20 cellular contexts compared by ENCODE assay signal in genomic region chr11:74473382-74474201, GRCh38. TPM values are rescaled to one million over a fixed set of nuclear protein-coding genes. Genes with fewer than 3 reads are reported as not detected.
A peak's percentile ranks its signal among the peaks of the same experiment; 100 is the strongest.
DNase-seq lines count a peak whose midpoint lies in the region; ATAC-seq, FAIRE-seq and TF ChIP-seq lines count a peak whose summit lies in the region.
"Had no signal": no experiment of that assay in that cellular context is flagged by ENCODE, and none has a peak within 500 bp of the region (broad histone marks: within the 10 kb centered on the region; RNA-seq: fewer than 3 reads in every experiment).

No MANE protein-coding gene starts in this region.

- POLR2A ChIA-PET in HepG2 (lab: Yijun Ruan, JAX), result no interaction called here

- intact Hi-C loops in right lobe of liver (cut with DNase I), result no loop called here
- intact Hi-C loops in HepG2 (cut with micrococcal nuclease; ENCODE audit: unreplicated experiment), result no loop called here
- intact Hi-C loops in left lung (cut with DNase I), result no loop called here
- intact Hi-C loops in upper lobe of right lung (cut with DNase I), result no loop called here

- no peak for DNase-seq in right lobe of liver
- no peak for DNase-seq in HepG2 (ENCODE audit: low spot score)
- no peak for DNase-seq in bronchial epithelial cell (ENCODE audit: low read depth)
- DNase-seq in left lung, result no peak
- DNase-seq in upper lobe of right lung, result no peak
- DNase-seq: AML-193; CD4-positive, alpha-beta memory T cell; DMS79 treated with DMSO at 0.1 percent for 48 hours; GOT3; KG1; NCI-H1930; NCI-H2171; NCI-H446 treated with DMSO at 0.1 percent for 48 hours; NCI-H748 treated with DMSO at 0.1 percent for 48 hours had no signal

- H3K36me3 ChIP-seq in right lobe of liver, result no peaks in the 10 kb centered on the region
- H3K36me3 ChIP-seq in HepG2 (replicated peaks in 1 of 2; ENCODE audit: control insufficient read depth in 1 of 2, insufficient read depth in 2 of 2, low read length in 2 of 2), result no peaks in the 10 kb centered on the region
- H3K36me3 ChIP-seq in bronchial epithelial cell (ENCODE audit: control insufficient read depth, insufficient read depth, low read length), result no peaks in the 10 kb centered on the region
- no peaks in the 10 kb centered on the region for H3K36me3 ChIP-seq in left lung
- H3K36me3 ChIP-seq in upper lobe of right lung, result no peaks in the 10 kb centered on the region

- TF ChIP-seq POLR2A in right lobe of liver (IDR thresholded peaks at IDR 0.05) (no peak), HepG2 (IDR thresholded peaks at IDR 0.05; ENCODE audit: insufficient read depth in 1 of 2, low read depth in 2 of 2, low read length in 2 of 2) (no peak)

- H3K27me3 ChIP-seq in right lobe of liver (no peaks in the 10 kb centered on the region), HepG2 (ENCODE audit: control insufficient read depth in 1 of 2, insufficient read depth in 2 of 2, low read length in 2 of 2) (0 out of 5 replicates have a peak, but pooled peaks cover 0 to 1% of the 10 kb centered on the region in 2 experiments), bronchial epithelial cell (ENCODE audit: control insufficient read depth, insufficient read depth, low read length) (peaks cover 4% of the 10 kb centered on the region), left lung (no peaks in the 10 kb centered on the region), upper lobe of right lung (no peaks in the 10 kb centered on the region)

- no peak overlapping the region for H3K9ac ChIP-seq in HepG2 (ENCODE audit: insufficient read depth, low read depth, low read length)

- H4K20me1 ChIP-seq in HepG2 (ENCODE audit: insufficient read depth, low read length), result no peaks in the 10 kb centered on the region

- FAIRE-seq in HepG2 (lab: Jason Lieb, UNC) (no peak), bronchial epithelial cell (lab: Jason Lieb, UNC) (peak; percentile 55)
- FAIRE-seq: D721Med, G401.6, RCC 7860 had no signal

- no peak overlapping the region for H3K4me2 ChIP-seq in HepG2 (ENCODE audit: low read depth, low read length)

- H3K4me1 ChIP-seq in right lobe of liver (no peaks in the 10 kb centered on the region), HepG2 (ENCODE audit: insufficient read depth, low read length) (0 out of 2 replicates have a peak, but pooled peaks cover 6% of the 10 kb centered on the region), left lung (peaks cover 0 to 7% of the 10 kb centered on the region in 2 donors), upper lobe of right lung (no peaks in the 10 kb centered on the region)

- WGBS in right lobe of liver (ENCODE audit: insufficient coverage, low coverage, low lambda C conversion rate, missing lambda C conversion rate), result 47% methylated on average over 9 of the region's 10 CpGs
- 32% methylated on average over 10 of the region's 10 CpGs for WGBS in HepG2 (ENCODE audit: low lambda C conversion rate)

- H3K9me3 ChIP-seq in right lobe of liver, result no peaks in the 10 kb centered on the region
- no peaks in the 10 kb centered on the region for H3K9me3 ChIP-seq in HepG2 (ENCODE audit: low read length)
- no peaks in the 10 kb centered on the region for H3K9me3 ChIP-seq in left lung
- no peaks in the 10 kb centered on the region for H3K9me3 ChIP-seq in upper lobe of right lung

- ATAC-seq in right lobe of liver (peak; percentile 39 to 71 (median 48)), HepG2 (no peak), left lung (peak; percentile 77), upper lobe of right lung (peak; percentile 85), HG03439 (IDR thresholded peaks at IDR 0.05; ENCODE audit: unreplicated experiment) (no peak), HG02588 (IDR thresholded peaks at IDR 0.05; ENCODE audit: unreplicated experiment) (no peak), HG02973 (IDR thresholded peaks at IDR 0.05; ENCODE audit: unreplicated experiment) (no peak)

- H3K27ac ChIP-seq in right lobe of liver, result no peak overlapping the region
- no peak overlapping the region for H3K27ac ChIP-seq in HepG2 (ENCODE audit: extremely low read length, insufficient read depth, low read length)
- H3K27ac ChIP-seq in left lung, result peak overlapping the region in 1 of 2 donors; percentile 23
- H3K27ac ChIP-seq in upper lobe of right lung, result no peak overlapping the region

- in situ Hi-C loops in HepG2 (cut with HindIII; ENCODE audit: extremely low pct_ligation_motif_present, low pct_unique_long_range_greater_than_20kb), result no loop called here

- no peak for TF ChIP-seq RAD21 in HepG2 (CRISPR knock-in tag; IDR thresholded peaks at IDR 0.05)

- CTCF ChIA-PET in HepG2 (lab: Yijun Ruan, JAX; ENCODE audit: low intra/inter-chr PET ratio, low total read pairs), result no interaction called here

- H3K4me3 ChIP-seq in right lobe of liver (no peak overlapping the region), HepG2 (replicated peaks in 1 of 3; ENCODE audit: insufficient read depth in 1 of 3, low read depth in 2 of 3, low read length in 3 of 3) (no peak overlapping the region), bronchial epithelial cell (ENCODE audit: low read depth, low read length) (no peak overlapping the region), left lung (no peak overlapping the region), upper lobe of right lung (no peak overlapping the region)

- H3K79me2 ChIP-seq in HepG2 (ENCODE audit: insufficient read depth, low read length), result no peaks in the 10 kb centered on the region

- H2AFZ ChIP-seq in HepG2 (ENCODE audit: low read length), result no peak overlapping the region

- BruUV-seq in HepG2 (replicated peaks; lab: Mats Ljungman, UMichigan), result no TSS peak

- TF ChIP-seq CTCF in right lobe of liver (IDR thresholded peaks at IDR 0.05), result no peak
- TF ChIP-seq CTCF in HepG2 (CRISPR knock-in tag; IDR thresholded peaks at IDR 0.05), result no peak
- TF ChIP-seq CTCF in bronchial epithelial cell (IDR thresholded peaks at IDR 0.05; ENCODE audit: insufficient read depth, low read length, severe bottlenecking), result no peak
- no peak for TF ChIP-seq CTCF in left lung (IDR thresholded peaks at IDR 0.05)
- TF ChIP-seq CTCF in upper lobe of right lung (IDR thresholded peaks at IDR 0.05), result no peak

- no peak for TF ChIP-seq EP300 in HepG2 (IDR thresholded peaks at IDR 0.05; ENCODE audit: low read depth in 2 of 2, low read length in 2 of 2)
- no peak for TF ChIP-seq EP300 in HepG2 (CRISPR knock-in tag; IDR thresholded peaks at IDR 0.05; ENCODE audit: borderline replicate concordance)

RNA-seq across cellular contexts. Expression of gene KCNE3, which starts 6.2 kb away (rescaled TPM):
- total RNA-seq in right lobe of liver (1 to 10 TPM; 1.3 to 7.6 (median 4.8) TPM), HepG2 (2016; rRNA removed; fragmentation: Illumina TruSeq; extraction: Trizol) (0.33 and 0.41 TPM in 2 replicates), bronchial epithelial cell (0.13 and 0.26 TPM in 2 replicates), left lung (10 to 100 TPM; 21.2 to 26.6 TPM), upper lobe of right lung (20.9 TPM)
- total RNA-seq in HepG2 (2016; cell fraction: cytosol; rRNA removed; fragmentation: Illumina TruSeq; extraction: Trizol; ENCODE audit: low read depth), result 0.09 TPM in 1 of 2 replicates, not detected in the other
- total RNA-seq in HepG2 (2016; cell fraction: insoluble cytoplasmic fraction; rRNA removed; fragmentation: Illumina TruSeq; extraction: Trizol), result 0.52 and 0.76 TPM in 2 replicates
- 0.31 and 0.43 TPM in 2 replicates for total RNA-seq in HepG2 (2016; cell fraction: membrane; rRNA removed; fragmentation: Illumina TruSeq; extraction: Trizol)
- total RNA-seq in HepG2 (2016; cell fraction: nucleus; rRNA removed; fragmentation: Illumina TruSeq; extraction: Trizol), result 0.16 and 0.25 TPM in 2 replicates
- polyA plus RNA-seq in HepG2 (2011; rRNA removed), result 2.2 and 2.3 TPM in 2 replicates
- 1.6 and 2.1 TPM in 2 replicates for polyA plus RNA-seq in HepG2 (2011; cell fraction: cytosol; rRNA removed)
- polyA plus RNA-seq in HepG2 (2011; cell fraction: nucleus; rRNA removed), result 1.1 and 1.2 TPM in 2 replicates
- 1.8 and 5.3 TPM in 2 replicates for polyA plus RNA-seq in HepG2 (2012)
- polyA plus RNA-seq in HepG2 (2016; cell fraction: cytosol; fragmentation: Illumina TruSeq; extraction: Trizol; ENCODE audit: low read depth), result 0.18 TPM in 1 of 2 replicates, not detected in the other
- polyA plus RNA-seq in HepG2 (2016; cell fraction: insoluble cytoplasmic fraction; fragmentation: Illumina TruSeq; extraction: Trizol; ENCODE audit: low read depth), result 0.40 and 0.46 TPM in 2 replicates
- 0.26 and 0.42 TPM in 2 replicates for polyA plus RNA-seq in HepG2 (2016; cell fraction: membrane; fragmentation: Illumina TruSeq; extraction: Trizol; ENCODE audit: low read depth)
- polyA plus RNA-seq in HepG2 (2016; cell fraction: nucleus; fragmentation: Illumina TruSeq; extraction: Trizol; ENCODE audit: insufficient read depth, low read depth), result 0.23 and 0.37 TPM in 2 replicates
- 5.6 TPM in 1 of 2 replicates, not detected in the other for polyA minus RNA-seq in HepG2 (2011; rRNA and poly(A)+ RNA removed; ENCODE audit: low replicate concordance)
- polyA minus RNA-seq in HepG2 (2011; cell fraction: cytosol; rRNA and poly(A)+ RNA removed), result 0.97 and 2.2 TPM in 2 replicates
- polyA minus RNA-seq in HepG2 (2011; cell fraction: nucleus; rRNA and poly(A)+ RNA removed), result 0.52 and 0.62 TPM in 2 replicates
- polyA plus RNA-seq: CD4-positive, alpha-beta memory T cell had no signal

RNA-seq across cellular contexts. Expression of gene LIPT2, which starts 19.9 kb away (rescaled TPM):
- total RNA-seq in right lobe of liver (1 to 10 TPM in 5 of 6 experiments, under 1 TPM in 1; 0.89 to 2.9 (median 2.1) TPM), HepG2 (2016; rRNA removed; fragmentation: Illumina TruSeq; extraction: Trizol) (3.0 and 5.6 TPM in 2 replicates), bronchial epithelial cell (2.3 and 2.6 TPM in 2 replicates), left lung (1 to 10 TPM; 1.8 to 6.0 TPM), upper lobe of right lung (2.1 TPM)
- 1.5 and 1.8 TPM in 2 replicates for total RNA-seq in HepG2 (2016; cell fraction: cytosol; rRNA removed; fragmentation: Illumina TruSeq; extraction: Trizol; ENCODE audit: low read depth)
- 3.0 and 3.9 TPM in 2 replicates for total RNA-seq in HepG2 (2016; cell fraction: insoluble cytoplasmic fraction; rRNA removed; fragmentation: Illumina TruSeq; extraction: Trizol)
- total RNA-seq in HepG2 (2016; cell fraction: membrane; rRNA removed; fragmentation: Illumina TruSeq; extraction: Trizol), result 1.8 and 2.3 TPM in 2 replicates
- 1.1 and 2.9 TPM in 2 replicates for total RNA-seq in HepG2 (2016; cell fraction: nucleus; rRNA removed; fragmentation: Illumina TruSeq; extraction: Trizol)
- polyA plus RNA-seq in HepG2 (2011; rRNA removed), result 4.8 and 5.6 TPM in 2 replicates
- polyA plus RNA-seq in HepG2 (2011; cell fraction: cytosol; rRNA removed), result 3.9 and 4.9 TPM in 2 replicates
- 2.4 and 2.5 TPM in 2 replicates for polyA plus RNA-seq in HepG2 (2011; cell fraction: nucleus; rRNA removed)
- 1.2 and 4.0 TPM in 2 replicates for polyA plus RNA-seq in HepG2 (2012)
- 0.84 and 1.2 TPM in 2 replicates for polyA plus RNA-seq in HepG2 (2016; cell fraction: cytosol; fragmentation: Illumina TruSeq; extraction: Trizol; ENCODE audit: low read depth)
- 3.5 and 3.9 TPM in 2 replicates for polyA plus RNA-seq in HepG2 (2016; cell fraction: insoluble cytoplasmic fraction; fragmentation: Illumina TruSeq; extraction: Trizol; ENCODE audit: low read depth)
- 1.3 and 1.7 TPM in 2 replicates for polyA plus RNA-seq in HepG2 (2016; cell fraction: membrane; fragmentation: Illumina TruSeq; extraction: Trizol; ENCODE audit: low read depth)
- polyA plus RNA-seq in HepG2 (2016; cell fraction: nucleus; fragmentation: Illumina TruSeq; extraction: Trizol; ENCODE audit: insufficient read depth, low read depth), result 3.3 and 3.5 TPM in 2 replicates
- polyA minus RNA-seq in HepG2 (2011; rRNA and poly(A)+ RNA removed; ENCODE audit: low replicate concordance), result 4.6 and 7.6 TPM in 2 replicates
- polyA minus RNA-seq in HepG2 (2011; cell fraction: cytosol; rRNA and poly(A)+ RNA removed), result 1.6 and 1.9 TPM in 2 replicates
- polyA minus RNA-seq in HepG2 (2011; cell fraction: nucleus; rRNA and poly(A)+ RNA removed), result 2.8 and 4.2 TPM in 2 replicates

Comparison
In these comparisons a context has a peak if more than half of its experiments do, and no peak if none do; other contexts are left out.
1. ATAC-seq: peak in right lobe of liver (4 of 4), left lung (single experiment) and upper lobe of right lung (single experiment); none in HepG2 (single experiment), HG03439 (single experiment), HG02588 (single experiment) and HG02973 (single experiment).